Comparison of ENCODE assay signal across 1 cellular context in the genomic region with DNA sequence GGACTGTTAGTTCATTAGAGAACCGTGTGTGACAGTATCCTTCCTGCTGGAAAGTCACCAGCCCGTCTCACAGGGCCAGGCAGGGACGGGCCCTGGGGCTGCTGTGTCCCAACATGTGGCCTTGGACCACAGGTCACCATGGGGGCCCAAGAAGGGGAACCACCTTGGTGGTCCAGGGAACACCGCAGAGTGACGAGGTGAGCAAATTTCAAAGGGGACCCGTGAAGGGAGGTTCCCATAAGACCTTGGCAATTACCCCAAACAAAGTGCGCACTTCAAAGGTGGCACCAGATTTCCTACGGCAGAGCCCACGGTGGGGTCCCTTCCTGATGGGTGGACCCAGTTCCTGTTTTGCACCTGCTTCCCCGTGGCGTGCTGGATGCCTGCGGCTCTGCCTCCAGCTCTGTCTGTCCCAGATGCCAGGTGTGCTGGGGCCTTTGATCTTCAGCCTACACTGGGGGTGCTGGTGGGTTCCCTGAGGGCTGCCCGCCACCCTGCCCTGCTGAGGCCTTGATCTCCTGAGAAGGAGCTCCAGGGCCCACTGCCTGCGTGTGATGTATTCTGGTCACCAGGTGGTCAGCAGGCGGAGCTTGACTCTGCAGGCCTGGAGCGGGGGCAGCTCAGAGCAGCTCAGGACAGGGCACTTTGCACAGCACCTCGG.
A peak's percentile ranks its signal among the peaks of the same experiment; 100 is the strongest.
TF ChIP-seq lines count a peak whose summit lies in the region.

No MANE protein-coding gene starts in this region.

TF ChIP-seq in HepG2, 621 proteins besides CTCF, POLR2A, EP300 and RAD21 (continued from another document and continues in another):
- TF ChIP-seq ZNF318 (CRISPR knock-in tag; IDR thresholded peaks at IDR 0.05) (no peak), ATF7 (IDR thresholded peaks at IDR 0.05) (no peak), ATF7 (CRISPR knock-in tag; IDR thresholded peaks at IDR 0.05) (no peak; the same call in 1 of the 2 replicates), DMTF1 (CRISPR knock-in tag; IDR thresholded peaks at IDR 0.05) (no peak), PTBP1 (IDR thresholded peaks at IDR 0.05; ENCODE audit: low read depth, low read length, poor library complexity, severe bottlenecking) (no peak), PCBP2 (optimal IDR thresholded peaks at IDR 0.05; ENCODE audit: low read depth, low read length, poor library complexity, severe bottlenecking) (no peak), MTA3 (CRISPR knock-in tag; IDR thresholded peaks at IDR 0.05) (no peak), NPAS2 (CRISPR knock-in tag; IDR thresholded peaks at IDR 0.05; ENCODE audit: borderline replicate concordance) (no peak), ARID2 (CRISPR knock-in tag; IDR thresholded peaks at IDR 0.05; ENCODE audit: borderline replicate concordance) (no peak), POGK (CRISPR knock-in tag; conservative IDR thresholded peaks at IDR 0.05) (no peak), ZNF446 (CRISPR knock-in tag; IDR thresholded peaks at IDR 0.05) (no peak), ZNF672 (CRISPR knock-in tag; IDR thresholded peaks at IDR 0.05) (no peak), ATF4 (CRISPR knock-in tag; IDR thresholded peaks at IDR 0.05) (no peak), MTA1 (CRISPR knock-in tag; IDR thresholded peaks at IDR 0.05; ENCODE audit: borderline replicate concordance) (peak; percentile 28; the same call in 1 of the 2 replicates), THAP11 (CRISPR knock-in tag; IDR thresholded peaks at IDR 0.05) (0 out of 2 replicates have a peak, but pooled peaks have one; percentile 30), DNMT3B (CRISPR knock-in tag; conservative IDR thresholded peaks at IDR 0.05) (no peak), SRF (IDR thresholded peaks at IDR 0.05; ENCODE audit: low read depth, low read length) (no peak), SALL1 (CRISPR knock-in tag; IDR thresholded peaks at IDR 0.05) (peak; percentile 84), IKZF1 (IDR thresholded peaks at IDR 0.05) (no peak), FOSL1 (CRISPR knock-in tag; IDR thresholded peaks at IDR 0.05; ENCODE audit: borderline replicate concordance) (no peak), ERF (CRISPR knock-in tag; IDR thresholded peaks at IDR 0.05) (no peak; the same call in 1 of the 2 replicates), ZNF850 (CRISPR knock-in tag; conservative IDR thresholded peaks at IDR 0.05) (no peak), BHLHE40 (IDR thresholded peaks at IDR 0.05; ENCODE audit: low read length) (no peak), NFYB (CRISPR knock-in tag; IDR thresholded peaks at IDR 0.05) (no peak), ZNF740 (CRISPR knock-in tag; IDR thresholded peaks at IDR 0.05) (no peak), TMF1 (CRISPR knock-in tag; IDR thresholded peaks at IDR 0.05; ENCODE audit: low read depth) (no peak)
- TF ChIP-seq, protein P1, sequence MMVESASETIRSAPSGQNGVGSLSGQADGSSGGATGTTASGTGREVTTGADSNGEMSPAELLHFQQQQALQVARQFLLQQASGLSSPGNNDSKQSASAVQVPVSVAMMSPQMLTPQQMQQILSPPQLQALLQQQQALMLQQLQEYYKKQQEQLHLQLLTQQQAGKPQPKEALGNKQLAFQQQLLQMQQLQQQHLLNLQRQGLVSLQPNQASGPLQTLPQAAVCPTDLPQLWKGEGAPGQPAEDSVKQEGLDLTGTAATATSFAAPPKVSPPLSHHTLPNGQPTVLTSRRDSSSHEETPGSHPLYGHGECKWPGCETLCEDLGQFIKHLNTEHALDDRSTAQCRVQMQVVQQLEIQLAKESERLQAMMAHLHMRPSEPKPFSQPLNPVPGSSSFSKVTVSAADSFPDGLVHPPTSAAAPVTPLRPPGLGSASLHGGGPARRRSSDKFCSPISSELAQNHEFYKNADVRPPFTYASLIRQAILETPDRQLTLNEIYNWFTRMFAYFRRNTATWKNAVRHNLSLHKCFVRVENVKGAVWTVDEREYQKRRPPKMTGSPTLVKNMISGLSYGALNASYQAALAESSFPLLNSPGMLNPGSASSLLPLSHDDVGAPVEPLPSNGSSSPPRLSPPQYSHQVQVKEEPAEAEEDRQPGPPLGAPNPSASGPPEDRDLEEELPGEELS (CRISPR knock-in tag; IDR thresholded peaks at IDR 0.05), result no peak
- TF ChIP-seq, protein P2, sequence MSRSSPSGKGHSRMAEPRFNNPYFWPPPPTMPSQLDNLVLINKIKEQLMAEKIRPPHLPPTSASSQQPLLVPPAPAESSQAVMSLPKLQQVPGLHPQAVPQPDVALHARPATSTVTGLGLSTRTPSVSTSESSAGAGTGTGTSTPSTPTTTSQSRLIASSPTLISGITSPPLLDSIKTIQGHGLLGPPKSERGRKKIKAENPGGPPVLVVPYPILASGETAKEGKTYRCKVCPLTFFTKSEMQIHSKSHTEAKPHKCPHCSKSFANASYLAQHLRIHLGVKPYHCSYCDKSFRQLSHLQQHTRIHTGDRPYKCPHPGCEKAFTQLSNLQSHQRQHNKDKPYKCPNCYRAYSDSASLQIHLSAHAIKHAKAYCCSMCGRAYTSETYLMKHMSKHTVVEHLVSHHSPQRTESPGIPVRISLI (CRISPR knock-in tag; IDR thresholded peaks at IDR 0.05; ENCODE audit: borderline replicate concordance), result no peak
- TF ChIP-seq, protein P3, sequence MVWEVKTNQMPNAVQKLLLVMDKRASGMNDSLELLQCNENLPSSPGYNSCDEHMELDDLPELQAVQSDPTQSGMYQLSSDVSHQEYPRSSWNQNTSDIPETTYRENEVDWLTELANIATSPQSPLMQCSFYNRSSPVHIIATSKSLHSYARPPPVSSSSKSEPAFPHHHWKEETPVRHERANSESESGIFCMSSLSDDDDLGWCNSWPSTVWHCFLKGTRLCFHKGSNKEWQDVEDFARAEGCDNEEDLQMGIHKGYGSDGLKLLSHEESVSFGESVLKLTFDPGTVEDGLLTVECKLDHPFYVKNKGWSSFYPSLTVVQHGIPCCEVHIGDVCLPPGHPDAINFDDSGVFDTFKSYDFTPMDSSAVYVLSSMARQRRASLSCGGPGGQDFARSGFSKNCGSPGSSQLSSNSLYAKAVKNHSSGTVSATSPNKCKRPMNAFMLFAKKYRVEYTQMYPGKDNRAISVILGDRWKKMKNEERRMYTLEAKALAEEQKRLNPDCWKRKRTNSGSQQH (CRISPR knock-in tag; IDR thresholded peaks at IDR 0.05; ENCODE audit: low read depth), result no peak
- TF ChIP-seq, protein P4, sequence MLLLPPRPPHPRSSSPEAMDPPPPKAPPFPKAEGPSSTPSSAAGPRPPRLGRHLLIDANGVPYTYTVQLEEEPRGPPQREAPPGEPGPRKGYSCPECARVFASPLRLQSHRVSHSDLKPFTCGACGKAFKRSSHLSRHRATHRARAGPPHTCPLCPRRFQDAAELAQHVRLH (CRISPR knock-in tag; IDR thresholded peaks at IDR 0.05; ENCODE audit: borderline replicate concordance, low read depth), result 0 out of 2 replicates have a peak, but pooled peaks have one; percentile 13
- TF ChIP-seq, protein P5, sequence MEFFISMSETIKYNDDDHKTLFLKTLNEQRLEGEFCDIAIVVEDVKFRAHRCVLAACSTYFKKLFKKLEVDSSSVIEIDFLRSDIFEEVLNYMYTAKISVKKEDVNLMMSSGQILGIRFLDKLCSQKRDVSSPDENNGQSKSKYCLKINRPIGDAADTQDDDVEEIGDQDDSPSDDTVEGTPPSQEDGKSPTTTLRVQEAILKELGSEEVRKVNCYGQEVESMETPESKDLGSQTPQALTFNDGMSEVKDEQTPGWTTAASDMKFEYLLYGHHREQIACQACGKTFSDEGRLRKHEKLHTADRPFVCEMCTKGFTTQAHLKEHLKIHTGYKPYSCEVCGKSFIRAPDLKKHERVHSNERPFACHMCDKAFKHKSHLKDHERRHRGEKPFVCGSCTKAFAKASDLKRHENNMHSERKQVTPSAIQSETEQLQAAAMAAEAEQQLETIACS (CRISPR knock-in tag; IDR thresholded peaks at IDR 0.05), result no peak
